Comparison of ENCODE assay signal across 8 cellular contexts in the genomic region with DNA sequence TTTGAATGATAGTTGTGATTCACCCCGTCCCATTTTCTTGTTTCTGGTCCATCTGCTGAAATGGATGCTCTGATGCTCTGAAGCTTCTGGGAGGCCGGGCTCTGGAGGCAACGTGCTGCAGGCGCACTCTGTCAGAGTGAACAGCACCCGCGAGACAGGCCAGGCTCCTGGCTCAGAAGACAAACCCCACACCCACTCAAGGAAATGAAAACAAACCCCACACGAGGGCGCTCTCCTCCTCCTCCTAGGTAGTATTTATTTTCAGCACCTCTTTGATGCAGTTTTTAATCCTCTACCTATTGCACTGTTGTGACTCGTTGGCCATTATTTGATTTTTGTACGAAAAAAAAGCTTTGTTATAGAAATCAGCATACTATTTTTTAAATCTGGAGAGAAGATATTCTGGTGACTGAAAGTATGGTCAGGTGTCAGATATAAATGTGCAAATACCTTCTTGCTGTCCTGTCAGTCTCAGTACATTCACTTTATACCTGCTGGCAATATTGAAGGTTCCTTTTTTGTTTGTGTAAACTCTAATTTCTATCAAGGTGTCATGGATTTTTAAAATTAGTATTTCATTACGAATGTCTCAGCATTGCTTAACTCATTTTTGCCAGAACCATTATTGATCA. TPM values are rescaled to one million over a fixed set of nuclear protein-coding genes. Genes with fewer than 3 reads are reported as not detected.
DNase-seq lines count a peak whose midpoint lies in the region; ATAC-seq and TF ChIP-seq lines count a peak whose summit lies in the region.

No MANE protein-coding gene starts in this region.

- no peak overlapping the region for H3K27ac Mint-ChIP-seq in T-helper 17 cell

- DNase-seq in COR-L47 (lab: John Stamatoyannopoulos, UW), result peak; percentile 44
- DNase-seq in HK-2 (ENCODE audit: unreplicated experiment), result peak; percentile 52
- peak in 2 of 3 donors; percentile 21 to 62 for DNase-seq in T-helper 17 cell
- DNase-seq in ascending aorta (ENCODE audit: low spot score in 2 of 2), result no peak
- peak; percentile 50 for DNase-seq in iPS-NIHi11 (ENCODE audit: low spot score)
- DNase-seq in stimulated activated CD4-positive, alpha-beta T cell treated with anti-CD3 and anti-CD28 coated beads, Interleukin-2, amount 100 ng/mL, for 48 hours, result peak; percentile 68 to 73
- DNase-seq in cortex of kidney (lab: John Stamatoyannopoulos, UW), result no peak

- H3K27ac ChIP-seq in ascending aorta, result no peak overlapping the region

- H3K9me3 ChIP-seq in T-helper 17 cell (ENCODE audit: control insufficient read depth, low read length, poor library complexity, severe bottlenecking) (peaks cover 3% of the 10 kb centered on the region), ascending aorta (peaks cover 0 to 4% of the 10 kb centered on the region in 2 donors)

- H3K36me3 ChIP-seq in ascending aorta, result no peaks in the 10 kb centered on the region

- no peaks in the 10 kb centered on the region for H3K36me3 Mint-ChIP-seq in T-helper 17 cell (ENCODE audit: low read depth)

- H3K4me1 Mint-ChIP-seq in T-helper 17 cell, result peaks cover 14% of the 10 kb centered on the region

- H3K4me1 ChIP-seq in ascending aorta, result no peaks in the 10 kb centered on the region

- peak; percentile 92 for ATAC-seq in T-helper 17 cell
- ATAC-seq in HG02623 (IDR thresholded peaks at IDR 0.05; ENCODE audit: unreplicated experiment), result no peak

- H3K27me3 ChIP-seq in ascending aorta, result no peaks in the 10 kb centered on the region

- H3K4me3 Mint-ChIP-seq in T-helper 17 cell, result no peak overlapping the region

- peaks cover 44% of the 10 kb centered on the region for H3K27me3 Mint-ChIP-seq in T-helper 17 cell

- peak in 2 of 3 experiments; percentile 10 to 21 for TF ChIP-seq CTCF in ascending aorta (IDR thresholded peaks at IDR 0.05)

- no peak overlapping the region for H3K4me3 ChIP-seq in ascending aorta

- intact Hi-C loops in ascending aorta (cut with DNase I), result no loop called here

RNA-seq across cellular contexts. Expression of a gene that starts 10.3 kb away (rescaled TPM):
- total RNA-seq in T-helper 17 cell, result 1 to 10 TPM; 2.1 to 2.8 TPM
- 4.9 TPM for total RNA-seq in ascending aorta

RNA-seq across cellular contexts. Expression of a gene that starts 42.5 kb away (rescaled TPM):
- total RNA-seq in T-helper 17 cell (not detected), ascending aorta (not detected)

Comparison
In these comparisons a context has a peak if more than half of its experiments do, and no peak if none do; other contexts are left out.
1. DNase-seq: peak in COR-L47 (single experiment), HK-2 (single experiment), T-helper 17 cell (2 of 3), iPS-NIHi11 (single experiment) and stimulated activated CD4-positive, alpha-beta T cell treated with anti-CD3 and anti-CD28 coated beads, Interleukin-2, amount 100 ng/mL, for 48 hours (2 of 2); none in ascending aorta (0 of 2) and cortex of kidney (single experiment).